Comparison of ENCODE assay signal across 8 cellular contexts in the genomic region with DNA sequence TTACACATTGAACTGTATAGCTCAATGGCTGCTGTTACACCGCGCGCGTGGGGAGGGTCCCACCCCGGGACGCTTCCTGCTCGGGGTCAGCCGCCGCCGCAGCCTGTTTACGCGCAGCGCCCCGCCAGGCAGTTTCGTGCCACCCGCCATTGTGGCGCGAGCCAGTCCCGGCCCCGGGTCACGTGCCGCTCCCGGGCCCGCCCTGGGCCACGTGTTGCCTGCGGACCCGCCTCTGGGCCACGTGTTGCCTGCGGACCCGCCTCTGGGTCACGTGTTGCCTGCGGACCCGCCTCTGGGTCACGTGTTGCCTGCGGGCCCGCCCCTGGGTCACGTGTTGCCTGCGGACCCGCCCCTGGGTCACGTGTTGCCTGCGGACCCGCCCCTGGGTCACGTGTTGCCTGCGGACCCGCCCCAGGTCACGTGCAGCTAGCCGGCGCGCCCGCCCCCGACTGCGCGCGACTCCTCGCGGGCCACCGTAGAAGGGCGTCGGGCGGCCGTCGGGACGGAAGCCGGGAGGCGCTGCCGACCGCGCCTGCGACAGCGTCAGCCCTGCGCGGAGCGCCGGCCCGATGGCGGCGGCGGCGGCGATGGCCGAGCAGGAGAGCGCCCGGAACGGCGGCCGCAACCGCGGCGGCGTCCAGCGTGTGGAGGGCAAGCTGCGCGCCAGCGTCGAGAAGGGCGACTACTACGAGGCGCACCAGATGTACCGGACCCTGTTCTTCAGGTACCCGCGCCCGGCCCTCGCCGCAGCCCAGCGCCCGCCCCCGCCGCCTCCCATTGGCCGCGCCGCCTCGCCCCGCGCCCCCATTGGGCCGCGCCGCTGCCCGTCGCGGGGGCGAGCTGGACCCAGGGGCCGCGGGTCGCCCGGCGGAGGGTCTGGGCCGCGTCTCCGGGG. TPM values are rescaled to one million over a fixed set of nuclear protein-coding genes. Genes with fewer than 3 reads are reported as not detected.
A peak's percentile ranks its signal among the peaks of the same experiment; 100 is the strongest.
DNase-seq lines count a peak whose midpoint lies in the region; ATAC-seq and TF ChIP-seq lines count a peak whose summit lies in the region.

A gene with protein sequence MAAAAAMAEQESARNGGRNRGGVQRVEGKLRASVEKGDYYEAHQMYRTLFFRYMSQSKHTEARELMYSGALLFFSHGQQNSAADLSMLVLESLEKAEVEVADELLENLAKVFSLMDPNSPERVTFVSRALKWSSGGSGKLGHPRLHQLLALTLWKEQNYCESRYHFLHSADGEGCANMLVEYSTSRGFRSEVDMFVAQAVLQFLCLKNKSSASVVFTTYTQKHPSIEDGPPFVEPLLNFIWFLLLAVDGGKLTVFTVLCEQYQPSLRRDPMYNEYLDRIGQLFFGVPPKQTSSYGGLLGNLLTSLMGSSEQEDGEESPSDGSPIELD (plus strand): TSS at position 478 of the 895 bp plus-strand sequence. CDS start 92 bp downstream, at position 570.

- peak within 1 kb of the TSS; percentile 47 for H2AFZ ChIP-seq in fibroblast of lung (ENCODE audit: low read length)

- DNase-seq in DMS53 treated with DMSO at 0.1 percent for 48 hours (lab: John Stamatoyannopoulos, UW; ENCODE audit: unreplicated experiment) (peak; percentile 85), KBM-7 (peak; percentile 90), RKO (ENCODE audit: low spot score) (peak; percentile 94), fibroblast of lung (ENCODE audit: low read depth in 2 of 2) (peak; percentile 96)
- peak; percentile 98 for DNase-seq in activated T-helper 1 cell treated with anti-CD3 and anti-CD28 coated beads, Interleukin-12 subunit alpha, Interleukin-12 subunit beta, Interleukin-2, Interleukin-4 antibody, amounts not matched to agents 30 ng/mL and 10 ng/mL and 1 ng/mL, durations not matched to agents 14 hours and 24 hours and 36 hours (ENCODE audit: low spot score)
- DNase-seq in naive thymus-derived CD8-positive, alpha-beta T cell = peak; percentile 95 to 99 (median 98)
- peak; percentile 93 to 100 (median 98) for DNase-seq in stimulated activated naive CD4-positive, alpha-beta T cell (lab: John Stamatoyannopoulos, UW)

- peaks cover 16% of the 10 kb centered on the region for H3K4me1 Mint-ChIP-seq in activated T-helper 1 cell treated with anti-CD3 and anti-CD28 coated beads, Interleukin-12 subunit alpha, Interleukin-12 subunit beta, Interleukin-2, Interleukin-4 antibody, amounts not matched to agents 30 ng/mL and 10 ng/mL and 1 ng/mL, durations not matched to agents 14 hours and 24 hours and 36 hours (ENCODE audit: low read depth)
- peaks cover 7 to 44% (median 33%) of the 10 kb centered on the region in 4 donors for H3K4me1 Mint-ChIP-seq in naive thymus-derived CD8-positive, alpha-beta T cell

- peak within 1 kb of the TSS; percentile 93 for H3K4me3 Mint-ChIP-seq in activated T-helper 1 cell treated with anti-CD3 and anti-CD28 coated beads, Interleukin-12 subunit alpha, Interleukin-12 subunit beta, Interleukin-2, Interleukin-4 antibody, amounts not matched to agents 30 ng/mL and 10 ng/mL and 1 ng/mL, durations not matched to agents 14 hours and 24 hours and 36 hours
- peak within 1 kb of the TSS; percentile 83 to 95 (median 89) for H3K4me3 Mint-ChIP-seq in naive thymus-derived CD8-positive, alpha-beta T cell

- in situ Hi-C loops in KBM-7 (cut with MboI; ENCODE audit: low pct_unique_long_range_greater_than_20kb, low sequenced_read_pairs) = no loop called here

- peak within 1 kb of the TSS; percentile 33 for H3K4me2 ChIP-seq in fibroblast of lung (ENCODE audit: extremely low read depth, insufficient read depth, low read length)

- H3K27me3 ChIP-seq in fibroblast of lung (ENCODE audit: control insufficient read depth, insufficient read depth, low read length) = no peaks in the 10 kb centered on the region

- TF ChIP-seq CTCF in fibroblast of lung (conservative IDR thresholded peaks at IDR 0.05 in 1 of 2, IDR thresholded peaks at IDR 0.05 in 1 of 2; ENCODE audit: low read depth in 1 of 2, low read length in 2 of 2) = peak in 1 of 2 donors; percentile 2

- peaks cover 14% of the 10 kb centered on the region for H3K36me3 ChIP-seq in fibroblast of lung (ENCODE audit: control insufficient read depth, insufficient read depth, low read length)

- H3K27ac ChIP-seq in fibroblast of lung (ENCODE audit: insufficient read depth, low read length) = peak within 1 kb of the TSS; percentile 84

- POLR2A ChIA-PET in naive thymus-derived CD8-positive, alpha-beta T cell (lab: Charles Lee) = interaction anchor here (0.6 to 2.6 kb wide), 19 partner anchors 12 to 727 kb away, joined by 3 to 15 read pairs (median 4); partner anchors contain the start of genes COX19 and SUN1

- H3K27ac Mint-ChIP-seq in activated T-helper 1 cell treated with anti-CD3 and anti-CD28 coated beads, Interleukin-12 subunit alpha, Interleukin-12 subunit beta, Interleukin-2, Interleukin-4 antibody, amounts not matched to agents 30 ng/mL and 10 ng/mL and 1 ng/mL, durations not matched to agents 14 hours and 24 hours and 36 hours = peak within 1 kb of the TSS; percentile 92
- peak within 1 kb of the TSS; percentile 71 to 97 (median 90) for H3K27ac Mint-ChIP-seq in naive thymus-derived CD8-positive, alpha-beta T cell

- no peaks in the 10 kb centered on the region for H3K4me1 ChIP-seq in fibroblast of lung (ENCODE audit: control insufficient read depth, extremely low read depth, insufficient read depth, low read length)

- H3K9me3 ChIP-seq in fibroblast of lung (ENCODE audit: control insufficient read depth, insufficient read depth, low read depth, low read length) = no peaks in the 10 kb centered on the region

- no peaks in the 10 kb centered on the region for H4K20me1 ChIP-seq in fibroblast of lung (ENCODE audit: control insufficient read depth, extremely low read depth, insufficient read depth, low read length)

- H3K79me2 ChIP-seq in fibroblast of lung (ENCODE audit: control insufficient read depth, insufficient read depth, low read length) = peaks cover 35% of the 10 kb centered on the region

- peak within 1 kb of the TSS; percentile 84 for H3K9ac ChIP-seq in fibroblast of lung (ENCODE audit: insufficient read depth, low read length)

- H3K36me3 Mint-ChIP-seq in activated T-helper 1 cell treated with anti-CD3 and anti-CD28 coated beads, Interleukin-12 subunit alpha, Interleukin-12 subunit beta, Interleukin-2, Interleukin-4 antibody, amounts not matched to agents 30 ng/mL and 10 ng/mL and 1 ng/mL, durations not matched to agents 14 hours and 24 hours and 36 hours (ENCODE audit: low read depth) = peaks cover 19% of the 10 kb centered on the region
- peaks cover 0 to 19% (median 5%) of the 10 kb centered on the region in 3 donors for H3K36me3 Mint-ChIP-seq in naive thymus-derived CD8-positive, alpha-beta T cell

- peak within 1 kb of the TSS; percentile 67 to 88 (median 78) for H3K4me3 ChIP-seq in fibroblast of lung (replicated peaks in 1 of 4; ENCODE audit: control extremely low read depth in 1 of 4, insufficient read depth in 1 of 4, low read depth in 3 of 4, low read length in 4 of 4)

- intact Hi-C loops in activated T-helper 1 cell treated with anti-CD3 and anti-CD28 coated beads, Interleukin-12 subunit alpha, Interleukin-12 subunit beta, Interleukin-2, Interleukin-4 antibody, amounts not matched to agents 30 ng/mL and 10 ng/mL and 1 ng/mL, durations not matched to agents 14 hours and 24 hours and 36 hours (cut with micrococcal nuclease) = loop anchor here (1.0 to 10.0 kb wide), 8 partner anchors 46 to 698 kb away; partner anchors contain the start of genes DNAAF5, GPR146, MICALL2 and PSMG3

- no peaks in the 10 kb centered on the region for H3K9me3 Mint-ChIP-seq in activated T-helper 1 cell treated with anti-CD3 and anti-CD28 coated beads, Interleukin-12 subunit alpha, Interleukin-12 subunit beta, Interleukin-2, Interleukin-4 antibody, amounts not matched to agents 30 ng/mL and 10 ng/mL and 1 ng/mL, durations not matched to agents 14 hours and 24 hours and 36 hours
- H3K9me3 Mint-ChIP-seq in naive thymus-derived CD8-positive, alpha-beta T cell = no peaks in the 10 kb centered on the region

- ATAC-seq in GM21619 (IDR thresholded peaks at IDR 0.05; ENCODE audit: unreplicated experiment) = peak; percentile 65
- peak; percentile 80 to 81 for ATAC-seq in naive thymus-derived CD8-positive, alpha-beta T cell

- no peaks in the 10 kb centered on the region for H3K27me3 Mint-ChIP-seq in activated T-helper 1 cell treated with anti-CD3 and anti-CD28 coated beads, Interleukin-12 subunit alpha, Interleukin-12 subunit beta, Interleukin-2, Interleukin-4 antibody, amounts not matched to agents 30 ng/mL and 10 ng/mL and 1 ng/mL, durations not matched to agents 14 hours and 24 hours and 36 hours (ENCODE audit: insufficient read depth)
- no peaks in the 10 kb centered on the region for H3K27me3 Mint-ChIP-seq in naive thymus-derived CD8-positive, alpha-beta T cell

RNA-seq across cellular contexts. Expression of the gene that starts here (rescaled TPM):
- total RNA-seq in activated T-helper 1 cell treated with anti-CD3 and anti-CD28 coated beads, Interleukin-12 subunit alpha, Interleukin-12 subunit beta, Interleukin-2, Interleukin-4 antibody, amounts not matched to agents 30 ng/mL and 10 ng/mL and 1 ng/mL, durations not matched to agents 14 hours and 24 hours and 36 hours = 38.7 and 43.8 TPM in 2 replicates
- total RNA-seq in fibroblast of lung = 21.6 and 23.1 TPM in 2 replicates
- polyA plus RNA-seq in fibroblast of lung = 13.4 and 15.9 TPM in 2 replicates
- polyA plus RNA-seq in fibroblast of lung (2012) = 18.0 and 26.5 TPM in 2 replicates
- polyA minus RNA-seq in fibroblast of lung (ENCODE audit: low replicate concordance) = 1.3 and 6.9 TPM in 2 replicates
- 10 to 100 TPM; 61.4 to 64.1 TPM for total RNA-seq in naive thymus-derived CD8-positive, alpha-beta T cell
- 10 to 100 TPM; 23.0 to 34.6 (median 23.6) TPM for polyA plus RNA-seq in naive thymus-derived CD8-positive, alpha-beta T cell

Comparison
In these comparisons a context has a peak if more than half of its experiments do, and no peak if none do; other contexts are left out.
1. Peak in every context shown above with its lines: DNase-seq, ATAC-seq, H3K4me3 ChIP-seq and H3K27ac ChIP-seq.